2 cellular contexts compared by ENCODE assay signal in genomic region chr2:41870257-41870570, GRCh38.
TF ChIP-seq lines count a peak whose summit lies in the region.

No MANE protein-coding gene starts in this region.

TF ChIP-seq in IMR-90, 13 proteins besides CTCF, POLR2A, EP300 and RAD21:
- TF ChIP-seq ELK1 (IDR thresholded peaks at IDR 0.05; ENCODE audit: borderline replicate concordance, low read depth, low read length) (no peak), USF2 (IDR thresholded peaks at IDR 0.05; ENCODE audit: low read depth, low read length) (no peak), MAZ (IDR thresholded peaks at IDR 0.05; ENCODE audit: borderline replicate concordance, low read depth, low read length) (no peak)

TF ChIP-seq in H1, 55 proteins besides CTCF, POLR2A, EP300 and RAD21:
- TF ChIP-seq POU5F1 (IDR thresholded peaks at IDR 0.05; ENCODE audit: low read depth, low read length) (no peak), CBX8 (IDR thresholded peaks at IDR 0.05; ENCODE audit: borderline replicate concordance, low read depth, low read length) (no peak), FOSL1 (IDR thresholded peaks at IDR 0.05; ENCODE audit: insufficient read depth, low read depth, low read length) (no peak), CEBPB (IDR thresholded peaks at IDR 0.05; ENCODE audit: low read depth, low read length) (no peak), SP1 (IDR thresholded peaks at IDR 0.05; ENCODE audit: low read depth, low read length) (no peak), NRF1 (IDR thresholded peaks at IDR 0.05; ENCODE audit: low read depth, low read length) (no peak), CHD1 (IDR thresholded peaks at IDR 0.05; ENCODE audit: low read depth, low read length) (no peak), ZNF274 (IDR thresholded peaks at IDR 0.05; ENCODE audit: borderline replicate concordance, extremely low read depth, low read length) (no peak), YY1 (IDR thresholded peaks at IDR 0.05; ENCODE audit: low read depth, low read length) (no peak), TCF12 (IDR thresholded peaks at IDR 0.05; ENCODE audit: low read depth, low read length) (no peak), BRCA1 (IDR thresholded peaks at IDR 0.05; ENCODE audit: low read depth, low read length) (no peak), MAX (IDR thresholded peaks at IDR 0.05) (no peak)
TF ChIP-seq in H1: peak in this region for 0.
